ENCODE assay signal across 12 cellular contexts in the genomic region with DNA sequence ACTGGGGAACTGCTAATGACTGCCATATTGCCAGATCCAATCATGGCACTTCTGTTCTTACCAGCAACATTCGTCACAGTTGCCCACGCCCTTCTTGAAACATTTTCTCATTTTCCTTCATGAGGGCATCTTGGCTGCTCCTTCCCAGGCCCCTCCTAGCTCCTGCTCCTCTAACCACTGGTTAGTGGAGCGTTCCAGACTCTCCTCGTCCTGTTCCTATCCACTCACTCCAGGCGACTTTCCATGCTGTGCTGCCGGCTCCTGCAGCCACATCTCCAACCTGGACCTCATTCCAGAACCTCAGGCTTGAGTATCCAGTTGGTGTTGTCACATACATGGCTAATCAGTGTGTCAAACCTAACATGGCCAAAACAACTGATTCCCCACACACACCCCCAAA. TPM values are rescaled to one million over a fixed set of nuclear protein-coding genes. Genes with fewer than 3 reads are reported as not detected.
DNase-seq lines count a peak whose midpoint lies in the region; ATAC-seq, FAIRE-seq and TF ChIP-seq lines count a peak whose summit lies in the region.
"Had no signal": no experiment of that assay in that cellular context is flagged by ENCODE, and none has a peak within 500 bp of the region (broad histone marks: within the 10 kb centered on the region; RNA-seq: fewer than 3 reads in every experiment).

No MANE protein-coding gene starts in this region.

- no peaks in the 10 kb centered on the region for H3K9me3 ChIP-seq in CD8-positive, alpha-beta T cell (ENCODE audit: low read length)
- no peaks in the 10 kb centered on the region for H3K9me3 ChIP-seq in Karpas-422 (ENCODE audit: low read length)
- no peaks in the 10 kb centered on the region for H3K9me3 ChIP-seq in esophagus muscularis mucosa

- H3K27ac ChIP-seq in CD8-positive, alpha-beta T cell (ENCODE audit: low read depth, low read length) = no peak overlapping the region
- H3K27ac ChIP-seq in Karpas-422 (ENCODE audit: low read length) (no peak overlapping the region), esophagus muscularis mucosa (replicated peaks in 1 of 4) (peak overlapping the region in 2 of 4 donors; percentile 99 to 100)

- no peaks in the 10 kb centered on the region for H3K27me3 ChIP-seq in CD8-positive, alpha-beta T cell (ENCODE audit: insufficient read depth, low read length)
- H3K27me3 ChIP-seq in Karpas-422 (ENCODE audit: low read length) (no peaks in the 10 kb centered on the region), esophagus muscularis mucosa (no peaks in the 10 kb centered on the region)

- no peaks in the 10 kb centered on the region for H3K36me3 ChIP-seq in CD8-positive, alpha-beta T cell (ENCODE audit: insufficient read depth, low read length)
- H3K36me3 ChIP-seq in Karpas-422 (ENCODE audit: insufficient read depth, low read length) = peaks cover 19% of the 10 kb centered on the region
- peaks cover 0 to 4% (median 0%) of the 10 kb centered on the region in 4 donors for H3K36me3 ChIP-seq in esophagus muscularis mucosa

- H3K27me3 Mint-ChIP-seq in CD8-positive, alpha-beta T cell (ENCODE audit: low read depth) = no peaks in the 10 kb centered on the region
- H3K27me3 Mint-ChIP-seq in central memory CD8-positive, alpha-beta T cell = no peaks in the 10 kb centered on the region
- peaks cover 2% of the 10 kb centered on the region for H3K27me3 Mint-ChIP-seq in neural crest cell (ENCODE audit: low read depth)

- TF ChIP-seq EP300 in esophagus muscularis mucosa (IDR thresholded peaks at IDR 0.05) = no peak

- ATAC-seq in CD8-positive, alpha-beta T cell = no peak
- ATAC-seq in central memory CD8-positive, alpha-beta T cell (replicated peaks; ENCODE audit: extremely low read depth, poor library complexity, severe bottlenecking) = no peak
- ATAC-seq in GM18502 (IDR thresholded peaks at IDR 0.05; ENCODE audit: poor library complexity, unreplicated experiment) = no peak
- no peak for ATAC-seq in HG03565 (IDR thresholded peaks at IDR 0.05; ENCODE audit: unreplicated experiment)
- ATAC-seq: esophagus mucosa had no signal

- DNase-seq in CD8-positive, alpha-beta T cell = no peak
- DNase-seq in Karpas-422 (no peak), neural crest cell (ENCODE audit: low read depth, low spot score) (no peak), esophagus muscularis mucosa (ENCODE audit: extremely low spot score) (no peak), H54 (ENCODE audit: insufficient read length, low spot score) (no peak)
- no peak for DNase-seq in central memory CD8-positive, alpha-beta T cell (ENCODE audit: low spot score in 2 of 2)
- DNase-seq: NCI-H1436 treated with DMSO at 0.1 percent for 48 hours, small intestine had no signal

- no peak for TF ChIP-seq CTCF in CD8-positive, alpha-beta T cell (IDR thresholded peaks at IDR 0.05)
- TF ChIP-seq CTCF in neural crest cell (conservative IDR thresholded peaks at IDR 0.05) = no peak
- no peak for TF ChIP-seq CTCF in esophagus muscularis mucosa (IDR thresholded peaks at IDR 0.05)

- peak overlapping the region; percentile 87 for H3K4me2 ChIP-seq in Karpas-422 (ENCODE audit: low read depth, low read length, poor library complexity, severe bottlenecking)

- H2AFZ ChIP-seq in Karpas-422 (ENCODE audit: low read length) = no peak overlapping the region

- H3K27ac Mint-ChIP-seq in CD8-positive, alpha-beta T cell = peak overlapping the region; percentile 93
- no peak overlapping the region for H3K27ac Mint-ChIP-seq in central memory CD8-positive, alpha-beta T cell (ENCODE audit: low read depth)
- no peak overlapping the region for H3K27ac Mint-ChIP-seq in neural crest cell (ENCODE audit: unreplicated experiment)

- no peaks in the 10 kb centered on the region for H3K9me2 ChIP-seq in Karpas-422 (replicated peaks; ENCODE audit: insufficient read depth, low read length)

- POLR2A ChIA-PET in CD8-positive, alpha-beta T cell (lab: Charles Lee) = interaction anchor here (1.1 to 2.7 kb wide), 2 partner anchors 37 to 54 kb away, joined by 4 to 26 read pairs; a partner anchor contains a TSS

- H3K9ac ChIP-seq in Karpas-422 (ENCODE audit: low read length) = peak overlapping the region; percentile 99

- intact Hi-C loops in CD8-positive, alpha-beta T cell (cut with DNase I, micrococcal nuclease) = loop anchor here in 1 of 2 experiments (1.0 kb wide), 1 partner anchor 35 kb away; no protein-coding TSS in a partner anchor
- intact Hi-C loops in esophagus muscularis mucosa (cut with DNase I) = no loop called here

- peak overlapping the region; percentile 90 for H3K4me3 Mint-ChIP-seq in CD8-positive, alpha-beta T cell
- H3K4me3 Mint-ChIP-seq in central memory CD8-positive, alpha-beta T cell = peak overlapping the region; percentile 87
- peak overlapping the region; percentile 85 for H3K4me3 Mint-ChIP-seq in neural crest cell

- no peak for TF ChIP-seq POLR2A in esophagus muscularis mucosa (IDR thresholded peaks at IDR 0.05; ENCODE audit: low read depth)
- no peak for TF ChIP-seq POLR2A in H54 (IDR thresholded peaks at IDR 0.05; ENCODE audit: low read depth, low read length)

- peak overlapping the region; percentile 80 for H3K4me3 ChIP-seq in CD8-positive, alpha-beta T cell (ENCODE audit: low read depth, low read length)
- H3K4me3 ChIP-seq in Karpas-422 (ENCODE audit: low read length) (peak overlapping the region; percentile 75), esophagus muscularis mucosa (peak overlapping the region in 1 of 4 donors; percentile 91)

- 92% methylated on average over 6 of the region's 6 CpGs for WGBS in esophagus muscularis mucosa

- peaks cover 3% of the 10 kb centered on the region for H3K9me3 Mint-ChIP-seq in CD8-positive, alpha-beta T cell
- H3K9me3 Mint-ChIP-seq in central memory CD8-positive, alpha-beta T cell = peaks cover 4% of the 10 kb centered on the region
- H3K9me3 Mint-ChIP-seq in neural crest cell = peaks cover 2% of the 10 kb centered on the region

- H4K20me1 ChIP-seq in Karpas-422 (ENCODE audit: insufficient read depth, low read depth, low read length) = no peaks in the 10 kb centered on the region

- CTCF ChIA-PET in CD8-positive, alpha-beta T cell (lab: Charles Lee) = no interaction called here

- FAIRE-seq in H54 (lab: Jason Lieb, UNC) = no peak
- FAIRE-seq: small intestine, TTC549 had no signal

- H3K79me2 ChIP-seq in Karpas-422 (ENCODE audit: low read length) = peaks cover 31% of the 10 kb centered on the region

- peaks cover 20% of the 10 kb centered on the region for H3K4me1 ChIP-seq in CD8-positive, alpha-beta T cell (ENCODE audit: insufficient read depth, low read length)
- H3K4me1 ChIP-seq in Karpas-422 (ENCODE audit: low read length) (peaks cover 26% of the 10 kb centered on the region), esophagus muscularis mucosa (peaks cover 38 to 74% (median 66%) of the 10 kb centered on the region in 4 donors)

- peaks cover 2% of the 10 kb centered on the region for H3K36me3 Mint-ChIP-seq in CD8-positive, alpha-beta T cell
- H3K36me3 Mint-ChIP-seq in central memory CD8-positive, alpha-beta T cell (ENCODE audit: insufficient read depth) = peaks cover 26% of the 10 kb centered on the region
- H3K36me3 Mint-ChIP-seq in neural crest cell (ENCODE audit: low read depth) = peaks cover 8% of the 10 kb centered on the region

- peaks cover 36% of the 10 kb centered on the region for H3K4me1 Mint-ChIP-seq in CD8-positive, alpha-beta T cell (ENCODE audit: low read depth)
- H3K4me1 Mint-ChIP-seq in central memory CD8-positive, alpha-beta T cell = peaks cover 25% of the 10 kb centered on the region
- H3K4me1 Mint-ChIP-seq in neural crest cell = peaks cover 25% of the 10 kb centered on the region

RNA-seq across cellular contexts. Expression of a gene that starts 1.3 kb away (rescaled TPM):
- total RNA-seq in CD8-positive, alpha-beta T cell = 10 to 100 TPM; 21.9 to 22.4 TPM
- total RNA-seq in Karpas-422 (2014; rRNA removed; shearing (Covaris generic); ENCODE audit: low replicate concordance) = 68.6 and 74.0 TPM in 2 replicates
- total RNA-seq in neural crest cell = 32.4 and 32.8 TPM in 2 replicates
- 100 to 1,000 TPM in 1 of 4 donors, 10 to 100 TPM in 3; 90.0 to 130 (median 96.9) TPM for total RNA-seq in esophagus muscularis mucosa

RNA-seq across cellular contexts. Expression of a gene that starts 37.5 kb away (rescaled TPM):
- 10 to 100 TPM; 31.1 to 34.1 TPM for total RNA-seq in CD8-positive, alpha-beta T cell
- 20.4 and 33.9 TPM in 2 replicates for total RNA-seq in Karpas-422 (2014; rRNA removed; shearing (Covaris generic); ENCODE audit: low replicate concordance)
- total RNA-seq in neural crest cell = 28.9 and 33.7 TPM in 2 replicates
- total RNA-seq in esophagus muscularis mucosa = 10 to 100 TPM; 30.2 to 36.5 (median 34.5) TPM

RNA-seq across cellular contexts. Expression of a gene that starts 54.5 kb away (rescaled TPM):
- total RNA-seq in CD8-positive, alpha-beta T cell = 1,000 to 10,000 TPM; 1,923 to 2,016 TPM
- 3,591 and 3,631 TPM in 2 replicates for total RNA-seq in Karpas-422 (2014; rRNA removed; shearing (Covaris generic); ENCODE audit: low replicate concordance)
- total RNA-seq in neural crest cell (1,758 and 1,929 TPM in 2 replicates), esophagus muscularis mucosa (1,000 to 10,000 TPM in 3 of 4 donors, 100 to 1,000 TPM in 1; 950 to 4,390 (median 2,121) TPM)
